1 cellular context compared by ENCODE assay signal in the genomic region with DNA sequence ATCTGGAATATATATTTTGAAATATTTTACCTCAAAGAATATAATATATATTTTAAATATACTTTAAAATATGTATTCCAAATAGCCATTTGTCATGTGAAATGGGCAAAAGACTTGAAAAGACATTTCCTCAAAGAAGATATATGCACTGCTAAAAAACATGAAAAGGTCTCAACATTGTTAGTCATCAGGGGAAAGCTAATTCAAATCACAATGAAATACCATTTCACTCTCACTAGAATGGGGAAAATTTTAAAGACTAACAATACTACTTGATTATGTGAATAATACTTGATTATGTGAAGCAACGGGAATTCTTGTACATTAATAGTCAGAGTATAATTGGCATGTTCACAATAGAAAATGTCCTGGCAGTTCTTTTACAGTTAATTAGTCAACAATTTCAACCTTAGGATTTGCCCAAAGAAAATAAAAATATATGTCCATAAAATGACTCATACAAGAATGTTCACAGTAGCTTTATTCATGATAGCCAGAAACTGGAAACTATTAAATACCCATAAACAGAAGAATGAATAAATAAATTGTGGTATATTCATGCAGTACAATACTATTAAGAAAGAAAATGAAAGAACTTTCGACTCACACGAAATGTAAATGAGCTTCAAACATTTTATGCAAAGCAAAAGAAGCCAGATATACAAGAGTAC.
TF ChIP-seq lines count a peak whose summit lies in the region.

No MANE protein-coding gene starts in this region.

TF ChIP-seq in HCT116, 20 proteins besides CTCF, POLR2A, EP300 and RAD21 (continued from another document):
- TF ChIP-seq, protein P1, sequence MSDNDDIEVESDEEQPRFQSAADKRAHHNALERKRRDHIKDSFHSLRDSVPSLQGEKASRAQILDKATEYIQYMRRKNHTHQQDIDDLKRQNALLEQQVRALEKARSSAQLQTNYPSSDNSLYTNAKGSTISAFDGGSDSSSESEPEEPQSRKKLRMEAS (IDR thresholded peaks at IDR 0.05): no peak
- TF ChIP-seq EZH2 (IDR thresholded peaks at IDR 0.05): no peak
- TF ChIP-seq YY1 (IDR thresholded peaks at IDR 0.05; ENCODE audit: extremely low read depth, insufficient replicate concordance, low read depth, low read length): no peak
- TF ChIP-seq ZNF274 (IDR thresholded peaks at IDR 0.05; ENCODE audit: low read depth, low read length): no peak
- TF ChIP-seq EGR1 (IDR thresholded peaks at IDR 0.05; ENCODE audit: low read depth): no peak
- TF ChIP-seq ZFX (IDR thresholded peaks at IDR 0.05): no peak
- no peak for TF ChIP-seq CBX3 (IDR thresholded peaks at IDR 0.05; ENCODE audit: low read depth)
- no peak for TF ChIP-seq SP1 (IDR thresholded peaks at IDR 0.05; ENCODE audit: low read depth)
- TF ChIP-seq, protein P2, sequence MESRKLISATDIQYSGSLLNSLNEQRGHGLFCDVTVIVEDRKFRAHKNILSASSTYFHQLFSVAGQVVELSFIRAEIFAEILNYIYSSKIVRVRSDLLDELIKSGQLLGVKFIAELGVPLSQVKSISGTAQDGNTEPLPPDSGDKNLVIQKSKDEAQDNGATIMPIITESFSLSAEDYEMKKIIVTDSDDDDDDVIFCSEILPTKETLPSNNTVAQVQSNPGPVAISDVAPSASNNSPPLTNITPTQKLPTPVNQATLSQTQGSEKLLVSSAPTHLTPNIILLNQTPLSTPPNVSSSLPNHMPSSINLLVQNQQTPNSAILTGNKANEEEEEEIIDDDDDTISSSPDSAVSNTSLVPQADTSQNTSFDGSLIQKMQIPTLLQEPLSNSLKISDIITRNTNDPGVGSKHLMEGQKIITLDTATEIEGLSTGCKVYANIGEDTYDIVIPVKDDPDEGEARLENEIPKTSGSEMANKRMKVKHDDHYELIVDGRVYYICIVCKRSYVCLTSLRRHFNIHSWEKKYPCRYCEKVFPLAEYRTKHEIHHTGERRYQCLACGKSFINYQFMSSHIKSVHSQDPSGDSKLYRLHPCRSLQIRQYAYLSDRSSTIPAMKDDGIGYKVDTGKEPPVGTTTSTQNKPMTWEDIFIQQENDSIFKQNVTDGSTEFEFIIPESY (IDR thresholded peaks at IDR 0.05; ENCODE audit: extremely low read depth, insufficient replicate concordance, low read length): no peak
- TF ChIP-seq JUND (IDR thresholded peaks at IDR 0.05): no peak
- TF ChIP-seq CEBPB (IDR thresholded peaks at IDR 0.05; ENCODE audit: low read depth): no peak
- TF ChIP-seq ELF1 (IDR thresholded peaks at IDR 0.05; ENCODE audit: borderline replicate concordance, low read depth): no peak
- TF ChIP-seq FOSL1 (IDR thresholded peaks at IDR 0.05; ENCODE audit: low read depth): no peak
- no peak for TF ChIP-seq SRF (IDR thresholded peaks at IDR 0.05; ENCODE audit: low read depth)
TF ChIP-seq in HCT116: peak in this region for 0.
